8 cellular contexts compared by ENCODE assay signal in genomic region chr3:192467230-192468186, GRCh38.
DNase-seq lines count a peak whose midpoint lies in the region; ATAC-seq, FAIRE-seq and TF ChIP-seq lines count a peak whose summit lies in the region.

No MANE protein-coding gene starts in this region.

- H3K27ac Mint-ChIP-seq in T-helper 17 cell: no peak overlapping the region

- ATAC-seq in GM18505 (IDR thresholded peaks at IDR 0.05; ENCODE audit: unreplicated experiment) (peak; percentile 88), HG02852 (IDR thresholded peaks at IDR 0.05; ENCODE audit: unreplicated experiment) (peak; percentile 97), T-helper 17 cell (peak; percentile 86)

- H3K4me3 Mint-ChIP-seq in T-helper 17 cell: no peak overlapping the region

- peaks cover 59% of the 10 kb centered on the region for H3K27me3 Mint-ChIP-seq in T-helper 17 cell

- no peak for TF ChIP-seq POLR2A in GM18505 (IDR thresholded peaks at IDR 0.05; ENCODE audit: borderline replicate concordance, extremely low read depth, insufficient read depth, insufficient read length)

- peak; percentile 47 for FAIRE-seq in bronchial epithelial cell (lab: Jason Lieb, UNC)

- H3K36me3 ChIP-seq in bronchial epithelial cell (ENCODE audit: control insufficient read depth, insufficient read depth, low read length): no peaks in the 10 kb centered on the region

- H3K4me3 ChIP-seq in AG04450 (ENCODE audit: low read depth, low read length) (no peak overlapping the region), bronchial epithelial cell (ENCODE audit: low read depth, low read length) (no peak overlapping the region)

- DNase-seq in AG04450 (ENCODE audit: low read depth, low spot score) (peak; percentile 15), NCI-H146 treated with DMSO at 0.1 percent for 48 hours (lab: John Stamatoyannopoulos, UW; ENCODE audit: unreplicated experiment) (peak; percentile 78), T-helper 17 cell (peak; percentile 14 to 42 (median 16)), bronchial epithelial cell (ENCODE audit: low read depth) (peak; percentile 56), kidney tubule cell (ENCODE audit: low spot score) (peak; percentile 61)
- DNase-seq in stimulated activated CD4-positive, alpha-beta T cell treated with anti-CD3 and anti-CD28 coated beads, Interleukin-4, amount 100 ng/mL, for 4 hours: peak; percentile 16 to 34

- no peaks in the 10 kb centered on the region for H3K27me3 ChIP-seq in AG04450 (ENCODE audit: control insufficient read depth, insufficient read depth, low read length)
- no peaks in the 10 kb centered on the region for H3K27me3 ChIP-seq in bronchial epithelial cell (ENCODE audit: control insufficient read depth, insufficient read depth, low read length)

- CTCF ChIA-PET in AG04450 (lab: Charles Lee): interaction anchor here (0.6 to 1.0 kb wide), 7 partner anchors 8 to 1198 kb away, joined by 3 to 8 read pairs (median 3); no protein-coding TSS in a partner anchor

- POLR2A ChIA-PET in AG04450 (lab: Yijun Ruan, JAX): no interaction called here

- H3K27ac ChIP-seq in AG04450 (ENCODE audit: low read depth, low read length): no peak overlapping the region

- peak; percentile 89 for TF ChIP-seq CTCF in AG04450 (IDR thresholded peaks at IDR 0.05; ENCODE audit: low read depth, low read length)
- TF ChIP-seq CTCF in bronchial epithelial cell (IDR thresholded peaks at IDR 0.05; ENCODE audit: insufficient read depth, low read length, severe bottlenecking): peak; percentile 70

- no peaks in the 10 kb centered on the region for H3K4me1 Mint-ChIP-seq in T-helper 17 cell

- H3K9me3 ChIP-seq in AG04450 (ENCODE audit: control insufficient read depth, insufficient read depth, low read length): no peaks in the 10 kb centered on the region
- no peaks in the 10 kb centered on the region for H3K9me3 ChIP-seq in T-helper 17 cell (ENCODE audit: control insufficient read depth, low read length, poor library complexity, severe bottlenecking)

- H3K36me3 Mint-ChIP-seq in T-helper 17 cell (ENCODE audit: low read depth): no peaks in the 10 kb centered on the region

Comparison
In these comparisons a context has a peak if more than half of its experiments do, and no peak if none do; other contexts are left out.
1. DNase-seq: peak in every context shown above with its lines; median percentile 78 in NCI-H146 treated with DMSO at 0.1 percent for 48 hours; 61 in kidney tubule cell; 56 in bronchial epithelial cell; 25 in stimulated activated CD4-positive, alpha-beta T cell treated with anti-CD3 and anti-CD28 coated beads, Interleukin-4, amount 100 ng/mL, for 4 hours; 16 in T-helper 17 cell; 15 in AG04450.